Comparison of ENCODE assay signal across 24 cellular contexts in the genomic region with DNA sequence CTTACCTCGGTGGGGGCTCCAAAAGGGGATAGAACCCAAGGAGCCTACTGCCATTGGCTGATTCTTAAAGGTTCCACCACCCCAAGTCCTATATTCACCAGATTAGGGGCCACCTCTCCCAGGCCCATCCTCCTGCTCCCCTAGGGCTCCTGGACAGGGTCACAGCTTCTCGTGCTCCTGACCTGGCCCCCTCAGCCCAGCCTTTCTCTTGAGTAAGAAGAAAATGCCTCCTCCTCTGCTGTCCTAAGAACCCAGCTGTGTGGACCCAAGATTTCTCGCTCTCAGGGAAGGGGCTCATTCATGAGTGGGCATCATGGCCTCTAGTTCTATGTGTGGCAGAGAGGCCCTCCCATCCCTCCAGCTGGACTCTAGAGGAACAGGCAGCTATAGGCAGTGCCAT. TPM values are rescaled to one million over a fixed set of nuclear protein-coding genes. Genes with fewer than 3 reads are reported as not detected.
"Had no signal": no experiment of that assay in that cellular context is flagged by ENCODE, and none has a peak within 500 bp of the region (broad histone marks: within the 10 kb centered on the region; RNA-seq: fewer than 3 reads in every experiment).

No MANE protein-coding gene starts in this region.

- DNase-seq: MV-4-11; NCI-H1092; NCI-H1105; NCI-H1417 treated with DMSO at 0.1 percent for 48 hours; NCI-H1436 treated with DMSO at 0.1 percent for 48 hours; NCI-H1694 treated with DMSO at 0.1 percent for 48 hours; NCI-H187 treated with DMSO at 0.1 percent for 48 hours; NCI-H2029; NCI-H2081; NCI-H2171 treated with DMSO at 0.1 percent for 48 hours; NCI-H2227 treated with DMSO at 0.1 percent for 48 hours; NCI-H345; NCI-H446; NCI-H510A treated with DMSO at 0.1 percent for 48 hours; NCI-H524 treated with DMSO at 0.1 percent for 48 hours; NCI-H526 treated with DMSO at 0.1 percent for 48 hours; NCI-H774; NK-92 treated with Interleukin-12 subunit alpha and Interleukin-12 subunit beta, amount 100 ng/mL, for 24 hours; SHP77; SIG-M5 had no signal

RNA-seq across cellular contexts. Expression of a gene that starts 16.6 kb away (rescaled TPM):
- total RNA-seq: MCF 10A, NCI-H460, PC-3, SJCRH30 had no signal

RNA-seq across cellular contexts. Expression of a gene that starts 18.9 kb away (rescaled TPM):
- total RNA-seq: MCF 10A, NCI-H460, PC-3, SJCRH30 had no signal
